In genomic region chr16:4376126-4376819, GRCh38 we compare ENCODE assay signal across 11 cellular contexts. TPM values are rescaled to one million over a fixed set of nuclear protein-coding genes. Genes with fewer than 3 reads are reported as not detected.
A peak's percentile ranks its signal among the peaks of the same experiment; 100 is the strongest.
DNase-seq lines count a peak whose midpoint lies in the region; ATAC-seq, FAIRE-seq and TF ChIP-seq lines count a peak whose summit lies in the region.
"Had no signal": no experiment of that assay in that cellular context is flagged by ENCODE, and none has a peak within 500 bp of the region (broad histone marks: within the 10 kb centered on the region; RNA-seq: fewer than 3 reads in every experiment).

No MANE protein-coding gene starts in this region.

- H3K9me3 ChIP-seq in AG04450 (ENCODE audit: control insufficient read depth, insufficient read depth, low read length) (peaks cover 4% of the 10 kb centered on the region; the same call in 1 of the 2 replicates), neuronal stem cell (replicated peaks in 1 of 2; ENCODE audit: control insufficient read depth in 2 of 2, insufficient read depth in 1 of 2, low read depth in 1 of 2, low read length in 2 of 2) (no peaks in the 10 kb centered on the region)
- H3K9me3 ChIP-seq: HAP-1 had no signal

- H3K27ac ChIP-seq in AG04450 (ENCODE audit: low read depth, low read length) (peak overlapping the region; percentile 87), neuronal stem cell (replicated peaks; ENCODE audit: low read length) (peak overlapping the region; percentile 22)

- FAIRE-seq in frontal cortex (lab: Jason Lieb, UNC) = no peak

- H4K91ac ChIP-seq in neuronal stem cell (ENCODE audit: low read depth, low read length, poor library complexity) = no peak overlapping the region

- peak overlapping the region; percentile 96 for H2AK5ac ChIP-seq in neuronal stem cell (ENCODE audit: low read depth, low read length)

- peak overlapping the region; percentile 69 for H3K23ac ChIP-seq in neuronal stem cell (ENCODE audit: low read depth, low read length, poor library complexity)

- no peak overlapping the region for H2BK5ac ChIP-seq in neuronal stem cell (ENCODE audit: low read length)

- CTCF ChIA-PET in AG04450 (lab: Charles Lee) = interaction anchor here (9.1 kb wide), 1 partner anchor 27 kb away, joined by 55 read pairs; no protein-coding TSS in a partner anchor

- H3K79me1 ChIP-seq in neuronal stem cell (ENCODE audit: low read depth, low read length) = peaks cover 9% of the 10 kb centered on the region

- TF ChIP-seq CTCF in AG04450 (IDR thresholded peaks at IDR 0.05; ENCODE audit: low read depth, low read length) = no peak

- H3K27me3 ChIP-seq in AG04450 (ENCODE audit: control insufficient read depth, insufficient read depth, low read length) (no peaks in the 10 kb centered on the region), neuronal stem cell (ENCODE audit: control insufficient read depth in 3 of 3, insufficient read depth in 3 of 3, low read depth in 1 of 3, low read length in 3 of 3) (no peaks in the 10 kb centered on the region)

- H3K18ac ChIP-seq in neuronal stem cell (ENCODE audit: low read length) = peak overlapping the region; percentile 68

- peaks cover 0 to 2% of the 10 kb centered on the region in 2 donors for H3K36me3 ChIP-seq in neuronal stem cell (replicated peaks in 1 of 2; ENCODE audit: control insufficient read depth in 2 of 2, insufficient read depth in 2 of 2, low read length in 2 of 2)
- H3K36me3 ChIP-seq: HAP-1 had no signal

- H3K4ac ChIP-seq in neuronal stem cell (ENCODE audit: low read length) = peak overlapping the region; percentile 53

- peak overlapping the region; percentile 68 for H3K9ac ChIP-seq in neuronal stem cell (ENCODE audit: low read depth, low read length, poor library complexity)

- no peak for ATAC-seq in GM18873 (IDR thresholded peaks at IDR 0.05; ENCODE audit: low FRiP score, unreplicated experiment)

- H3K4me3 ChIP-seq in AG04450 (ENCODE audit: low read depth, low read length) (peak overlapping the region; percentile 48), neuronal stem cell (ENCODE audit: low read length in 2 of 2) (no peak overlapping the region)
- H3K4me3 ChIP-seq: HAP-1 had no signal

- POLR2A ChIA-PET in AG04450 (lab: Yijun Ruan, JAX) = interaction anchor here (0.5 to 4.3 kb wide), 3 partner anchors 13 to 20 kb away, joined by 3 to 34 read pairs (median 4); no protein-coding TSS in a partner anchor

- peak overlapping the region; percentile 77 for H2BK15ac ChIP-seq in neuronal stem cell (ENCODE audit: low read length)

- H3K4me1 ChIP-seq in neuronal stem cell (ENCODE audit: control insufficient read depth in 2 of 2, insufficient read depth in 1 of 2, low read depth in 1 of 2, low read length in 2 of 2) = peaks cover 44 to 53% of the 10 kb centered on the region in 2 donors
- H3K4me1 ChIP-seq: HAP-1 had no signal

- H2BK120ac ChIP-seq in neuronal stem cell (ENCODE audit: low read depth, low read length) = no peak overlapping the region

- H3K4me2 ChIP-seq in neuronal stem cell (ENCODE audit: insufficient read depth, low read length, poor library complexity, severe bottlenecking) = no peak overlapping the region

- DNase-seq in AG04450 (ENCODE audit: low read depth, low spot score) = peak; percentile 57
- peak; percentile 77 for DNase-seq in T1000 (lab: John Stamatoyannopoulos, UW)
- peak; percentile 78 to 83 for DNase-seq in frontal cortex (ENCODE audit: low spot score in 2 of 2)
- no peak for DNase-seq in neuronal stem cell (ENCODE audit: low spot score)
- no peak for DNase-seq in SK-N-DZ (ENCODE audit: low spot score)
- DNase-seq in NCI-H82 treated with DMSO at 0.1 percent for 48 hours (lab: John Stamatoyannopoulos, UW; ENCODE audit: unreplicated experiment) = no peak
- no peak for DNase-seq in activated CD4-positive, CD25-positive, alpha-beta regulatory T cell treated with anti-CD3 and anti-CD28 coated beads, Interleukin-2, amount 50 U/mL, for 72 hours
- DNase-seq: activated naive CD8-positive, alpha-beta T cell treated with anti-CD3 and anti-CD28 coated beads, Interleukin-2, amount 10 ng/mL, durations not matched to agents 7 days and 5 days; CD4-positive, CD25-positive, alpha-beta regulatory T cell had no signal

- no CpG with 5 or more reads among the region's 30 CpGs for WGBS in neuronal stem cell (ENCODE audit: extremely low coverage in 2 of 2, insufficient read length in 2 of 2, insufficient replicate concordance in 1 of 2), 2 donors

- H2AFZ ChIP-seq in neuronal stem cell (ENCODE audit: low read length) = no peak overlapping the region

- H2BK12ac ChIP-seq in neuronal stem cell (ENCODE audit: low read length) = no peak overlapping the region

- peak overlapping the region; percentile 94 for H3K14ac ChIP-seq in neuronal stem cell (ENCODE audit: low read length)

- no peak overlapping the region for H4K8ac ChIP-seq in neuronal stem cell (ENCODE audit: low read depth, low read length)

RNA-seq across cellular contexts. Expression of gene VASN, which starts 4.6 kb away (rescaled TPM):
- 19.1 and 27.8 TPM in 2 replicates for polyA plus RNA-seq in AG04450 (2011; rRNA removed)
- polyA minus RNA-seq in AG04450 (2011; rRNA and poly(A)+ RNA removed) = 11.2 and 13.0 TPM in 2 replicates
- 1.6 TPM for total RNA-seq in frontal cortex
- polyA plus RNA-seq in neuronal stem cell (2013, experiment 1 of 2) = 7.8 TPM
- 7.6 TPM for polyA plus RNA-seq in neuronal stem cell (2013, experiment 2 of 2)
- 7.4 and 7.9 TPM in 2 replicates for polyA plus RNA-seq in SK-N-DZ (2014; cell fraction: cytosol; rRNA removed)
- polyA plus RNA-seq in SK-N-DZ (2014; cell fraction: nucleus; rRNA removed) = 3.4 and 4.9 TPM in 2 replicates

RNA-seq across cellular contexts. Expression of gene PAM16, which starts 25.2 kb away (rescaled TPM):
- polyA plus RNA-seq in AG04450 (2011; rRNA removed) = 18.4 and 23.8 TPM in 2 replicates
- polyA minus RNA-seq in AG04450 (2011; rRNA and poly(A)+ RNA removed) = 5.6 and 8.6 TPM in 2 replicates
- total RNA-seq in frontal cortex = 28.5 TPM
- 76.9 TPM for polyA plus RNA-seq in neuronal stem cell (2013, experiment 1 of 2)
- 74.7 TPM for polyA plus RNA-seq in neuronal stem cell (2013, experiment 2 of 2)
- 187 and 191 TPM in 2 replicates for polyA plus RNA-seq in SK-N-DZ (2014; cell fraction: cytosol; rRNA removed)
- polyA plus RNA-seq in SK-N-DZ (2014; cell fraction: nucleus; rRNA removed) = 181 and 215 TPM in 2 replicates

RNA-seq across cellular contexts. Expression of gene CORO7, which starts 40.1 kb away (rescaled TPM):
- 7.0 TPM in 2 replicates for polyA plus RNA-seq in AG04450 (2011; rRNA removed)
- polyA minus RNA-seq in AG04450 (2011; rRNA and poly(A)+ RNA removed) = 14.9 and 17.5 TPM in 2 replicates
- total RNA-seq in frontal cortex = 39.1 TPM
- 8.9 TPM for polyA plus RNA-seq in neuronal stem cell (2013, experiment 1 of 2)
- polyA plus RNA-seq in neuronal stem cell (2013, experiment 2 of 2) = 10.3 TPM
- polyA plus RNA-seq in SK-N-DZ (2014; cell fraction: cytosol; rRNA removed) = 39.0 and 46.4 TPM in 2 replicates
- polyA plus RNA-seq in SK-N-DZ (2014; cell fraction: nucleus; rRNA removed) = 187 and 190 TPM in 2 replicates

RNA-seq across cellular contexts. Expression of gene DNAJA3, which starts 49.4 kb away (rescaled TPM):
- polyA plus RNA-seq in AG04450 (2011; rRNA removed) = 32.1 and 32.8 TPM in 2 replicates
- polyA minus RNA-seq in AG04450 (2011; rRNA and poly(A)+ RNA removed) = 30.9 and 31.1 TPM in 2 replicates
- total RNA-seq in frontal cortex = 42.8 TPM
- 34.6 TPM for polyA plus RNA-seq in neuronal stem cell (2013, experiment 1 of 2)
- 34.4 TPM for polyA plus RNA-seq in neuronal stem cell (2013, experiment 2 of 2)
- 83.8 and 85.3 TPM in 2 replicates for polyA plus RNA-seq in SK-N-DZ (2014; cell fraction: cytosol; rRNA removed)
- polyA plus RNA-seq in SK-N-DZ (2014; cell fraction: nucleus; rRNA removed) = 87.2 and 90.3 TPM in 2 replicates

Comparison
In these comparisons a context has a peak if more than half of its experiments do, and no peak if none do; other contexts are left out.
1. DNase-seq: peak in AG04450 (single experiment), T1000 (single experiment) and frontal cortex (2 of 2); none in neuronal stem cell (single experiment), SK-N-DZ (single experiment), NCI-H82 treated with DMSO at 0.1 percent for 48 hours (single experiment) and activated CD4-positive, CD25-positive, alpha-beta regulatory T cell treated with anti-CD3 and anti-CD28 coated beads, Interleukin-2, amount 50 U/mL, for 72 hours (single experiment).